Comparison of ENCODE assay signal across 9 cellular contexts in genomic region chr5:53035868-53036381, GRCh38. TPM values are rescaled to one million over a fixed set of nuclear protein-coding genes. Genes with fewer than 3 reads are reported as not detected.
A peak's percentile ranks its signal among the peaks of the same experiment; 100 is the strongest.
DNase-seq lines count a peak whose midpoint lies in the region; ATAC-seq and TF ChIP-seq lines count a peak whose summit lies in the region.
"Had no signal": no experiment of that assay in that cellular context is flagged by ENCODE, and none has a peak within 500 bp of the region (broad histone marks: within the 10 kb centered on the region; RNA-seq: fewer than 3 reads in every experiment).

No MANE protein-coding gene starts in this region.

- no peak overlapping the region for H3K4me3 Mint-ChIP-seq in CD14-positive monocyte
- no peak overlapping the region for H3K4me3 Mint-ChIP-seq in glutamatergic neuron (ENCODE audit: unreplicated experiment)

- TF ChIP-seq CTCF in CD14-positive monocyte (IDR thresholded peaks at IDR 0.05) (peak; percentile 31), glutamatergic neuron (IDR thresholded peaks at IDR 0.05; ENCODE audit: partially characterized antibody, unreplicated experiment) (peak; percentile 61)

- H3K27me3 ChIP-seq in H7 (ENCODE audit: control insufficient read depth, insufficient read depth, low read length) = no peaks in the 10 kb centered on the region

- DNase-seq in CD14-positive monocyte (ENCODE audit: low spot score) (no peak), H7 (peak; percentile 19), RPMI7951 (ENCODE audit: low read depth) (peak; percentile 47), glutamatergic neuron (no peak), NCI-H345 (lab: John Stamatoyannopoulos, UW) (no peak), NCI-H2227 treated with DMSO at 0.1 percent for 48 hours (lab: John Stamatoyannopoulos, UW) (no peak), NCI-H1105 (lab: John Stamatoyannopoulos, UW) (no peak)

- H3K27me3 Mint-ChIP-seq in CD14-positive monocyte (ENCODE audit: low read depth in 3 of 3) = peaks cover 0 to 4% (median 1%) of the 10 kb centered on the region in 3 donors
- H3K27me3 Mint-ChIP-seq in glutamatergic neuron (ENCODE audit: unreplicated experiment) = no peaks in the 10 kb centered on the region

- H3K27ac Mint-ChIP-seq in CD14-positive monocyte = no peak overlapping the region
- no peak overlapping the region for H3K27ac Mint-ChIP-seq in glutamatergic neuron (ENCODE audit: unreplicated experiment)

- H3K9me3 Mint-ChIP-seq in CD14-positive monocyte = no peaks in the 10 kb centered on the region
- H3K9me3 Mint-ChIP-seq in glutamatergic neuron (ENCODE audit: unreplicated experiment) = no peaks in the 10 kb centered on the region

- ATAC-seq in HG02678 (IDR thresholded peaks at IDR 0.05; ENCODE audit: unreplicated experiment) = no peak
- ATAC-seq: left lobe of liver had no signal

- no peaks in the 10 kb centered on the region for H3K36me3 ChIP-seq in H7 (replicated peaks; ENCODE audit: control insufficient read depth, insufficient read depth, low read length)

- intact Hi-C loops in CD14-positive monocyte (cut with micrococcal nuclease) = no loop called here

- no peak overlapping the region for H3K4me3 ChIP-seq in H7 (ENCODE audit: insufficient read depth, low read depth, low read length)

- H3K36me3 Mint-ChIP-seq in CD14-positive monocyte = no peaks in the 10 kb centered on the region
- H3K36me3 Mint-ChIP-seq in glutamatergic neuron (ENCODE audit: unreplicated experiment) = no peaks in the 10 kb centered on the region

- H3K4me1 Mint-ChIP-seq in CD14-positive monocyte = no peaks in the 10 kb centered on the region
- H3K4me1 Mint-ChIP-seq in glutamatergic neuron (ENCODE audit: low read depth, unreplicated experiment) = no peaks in the 10 kb centered on the region

RNA-seq across cellular contexts. Expression of gene ITGA2, which starts 46.8 kb away (rescaled TPM):
- polyA plus RNA-seq in CD14-positive monocyte = not detected
- total RNA-seq in H7 (2014; rRNA removed; shearing (Covaris generic)) = 1.2 and 2.8 TPM in 2 replicates
- 25.2 and 28.4 TPM in 2 replicates for total RNA-seq in RPMI7951 (2014; rRNA removed; shearing (Covaris generic))
- not detected for total RNA-seq in glutamatergic neuron (ENCODE audit: unreplicated experiment)

Comparison
In these comparisons a context has a peak if more than half of its experiments do, and no peak if none do; other contexts are left out.
1. DNase-seq: peak in H7 (single experiment) and RPMI7951 (single experiment); none in CD14-positive monocyte (single experiment), glutamatergic neuron (single experiment), NCI-H345 (single experiment), NCI-H2227 treated with DMSO at 0.1 percent for 48 hours (single experiment) and NCI-H1105 (single experiment).